ENCODE assay signal across 28 cellular contexts in the genomic region with DNA sequence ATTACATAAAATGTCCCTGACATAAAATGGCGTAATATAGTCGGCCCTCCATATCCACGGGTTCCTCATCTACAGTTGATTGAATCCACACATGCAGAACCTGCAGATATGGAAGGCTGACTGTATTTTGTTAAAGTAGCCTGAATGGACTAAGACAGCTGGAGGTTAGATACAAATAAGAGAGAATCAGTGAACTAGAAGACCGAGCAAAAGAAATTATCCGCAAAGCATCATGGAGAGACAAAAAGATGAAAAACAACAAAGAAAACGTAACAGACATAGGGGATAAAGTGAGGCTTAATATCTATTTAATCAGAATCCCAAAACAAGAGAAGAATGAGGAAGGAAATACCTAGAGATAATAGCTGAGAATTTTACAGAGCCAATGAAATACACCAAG.
"Had no signal": no experiment of that assay in that cellular context is flagged by ENCODE, and none has a peak within 500 bp of the region (broad histone marks: within the 10 kb centered on the region; RNA-seq: fewer than 3 reads in every experiment).

No MANE protein-coding gene starts in this region.

- H3K27ac Mint-ChIP-seq: natural killer cell treated with Interleukin-12 subunit alpha and Interleukin-12 subunit beta and Interleukin-15 and Interleukin-18, amount 100 ng/mL, for 72 hours; nephron progenitor cell; stimulated activated effector memory CD8-positive, alpha-beta T cell treated with anti-CD3 and anti-CD28 coated beads, Interleukin-12 subunit alpha, Interleukin-12 subunit beta, amount 100 ng/mL, for 72 hours; stimulated activated naive B cell treated with anti-CD40 and anti-IgM and Interleukin-4, amounts not matched to agents 10 μg/mL and 1 μg/mL and 100 μg/mL, for 72 hours; stimulated activated naive CD8-positive, alpha-beta T cell treated with anti-CD3 and anti-CD28 coated beads, Interleukin-15, Interleukin-2, amounts not matched to agents 100 ng/mL and 50 ng/mL, for 24 hours had no signal

- DNase-seq: naive B cell; naive thymus-derived CD8-positive, alpha-beta T cell; nephron progenitor cell; nucleus accumbens; pancreas; right cardiac atrium; right lobe of liver; sigmoid colon; small intestine; stimulated activated CD4-positive, alpha-beta T cell treated with anti-CD3 and anti-CD28 coated beads, Interleukin-15, amount 100 ng/mL, for 24 hours; stimulated activated CD4-positive, alpha-beta T cell treated with anti-CD3 and anti-CD28 coated beads, Interleukin-2, amount 100 ng/mL, for 24 hours; stimulated activated CD4-positive, alpha-beta T cell treated with anti-CD3 and anti-CD28 coated beads, Interleukin-2, amount 100 ng/mL, for 48 hours; stimulated activated CD4-positive, alpha-beta T cell treated with anti-CD3 and anti-CD28 coated beads, Interleukin-4, amount 100 ng/mL, for 24 hours; stimulated activated naive B cell treated with anti-CD40 and anti-IgM and Interleukin-4, amounts not matched to agents 10 μg/mL and 1 μg/mL and 100 μg/mL, for 72 hours; stimulated activated naive CD4-positive, alpha-beta T cell treated with Interleukin-2 at 50 U/mL for 16 hours; stomach; thyroid gland; upper lobe of left lung had no signal

- H3K27me3 Mint-ChIP-seq: naive B cell; naive thymus-derived CD8-positive, alpha-beta T cell; natural killer cell treated with Interleukin-12 subunit alpha and Interleukin-12 subunit beta and Interleukin-15 and Interleukin-18, amount 100 ng/mL, for 72 hours; stimulated activated naive B cell treated with anti-CD40 and anti-IgM and Interleukin-4, amounts not matched to agents 10 μg/mL and 1 μg/mL and 100 μg/mL, for 72 hours; stimulated activated naive CD8-positive, alpha-beta T cell treated with anti-CD3 and anti-CD28 coated beads, Interleukin-15, Interleukin-2, amounts not matched to agents 100 ng/mL and 50 ng/mL, for 24 hours had no signal

- H3K4me3 ChIP-seq: pancreas, prostate gland, right lobe of liver, sigmoid colon, stomach, thoracic aorta, thyroid gland, tibial nerve, upper lobe of left lung, vagina had no signal

- FAIRE-seq: pancreas, small intestine, urothelium cell line had no signal

- H3K4me1 Mint-ChIP-seq: nephron progenitor cell had no signal

- ATAC-seq: naive thymus-derived CD8-positive, alpha-beta T cell; natural killer cell treated with Interleukin-12 subunit alpha and Interleukin-12 subunit beta and Interleukin-15 and Interleukin-18, amount 100 ng/mL, for 72 hours; pancreas; right cardiac atrium; right lobe of liver; stimulated activated effector memory CD8-positive, alpha-beta T cell treated with anti-CD3 and anti-CD28 coated beads, Interleukin-12 subunit alpha, Interleukin-12 subunit beta, amount 100 ng/mL, for 72 hours; stimulated activated naive B cell treated with anti-CD40 and anti-IgM and Interleukin-4, amounts not matched to agents 10 μg/mL and 1 μg/mL and 100 μg/mL, for 72 hours had no signal

- H3K9me3 Mint-ChIP-seq: naive B cell; naive thymus-derived CD8-positive, alpha-beta T cell; natural killer cell treated with Interleukin-12 subunit alpha and Interleukin-12 subunit beta and Interleukin-15 and Interleukin-18, amount 100 ng/mL, for 72 hours; stimulated activated effector memory CD8-positive, alpha-beta T cell treated with anti-CD3 and anti-CD28 coated beads, Interleukin-12 subunit alpha, Interleukin-12 subunit beta, amount 100 ng/mL, for 72 hours; stimulated activated naive CD8-positive, alpha-beta T cell treated with anti-CD3 and anti-CD28 coated beads, Interleukin-15, Interleukin-2, amounts not matched to agents 100 ng/mL and 50 ng/mL, for 24 hours had no signal

- H3K27me3 ChIP-seq: neutrophil, pancreas, right lobe of liver, sigmoid colon, stomach, thyroid gland, tibial nerve, upper lobe of left lung, vagina had no signal

- H3K27ac ChIP-seq: neutrophil, pancreas, prostate gland, right lobe of liver, sigmoid colon, stomach, thoracic aorta, thyroid gland, tibial nerve, upper lobe of left lung, vagina had no signal

- H3K4me1 ChIP-seq: pancreas, prostate gland, right lobe of liver, sigmoid colon, stomach, thyroid gland, tibial nerve, upper lobe of left lung, vagina had no signal

- H3K9me3 ChIP-seq: neutrophil, pancreas, prostate gland, right lobe of liver, sigmoid colon, stomach, thoracic aorta, thyroid gland, tibial nerve, upper lobe of left lung, vagina had no signal

- H3K4me3 Mint-ChIP-seq: naive B cell; naive thymus-derived CD8-positive, alpha-beta T cell; natural killer cell treated with Interleukin-12 subunit alpha and Interleukin-12 subunit beta and Interleukin-15 and Interleukin-18, amount 100 ng/mL, for 72 hours; nephron progenitor cell; neural crest cell; stimulated activated effector memory CD8-positive, alpha-beta T cell treated with anti-CD3 and anti-CD28 coated beads, Interleukin-12 subunit alpha, Interleukin-12 subunit beta, amount 100 ng/mL, for 72 hours; stimulated activated naive B cell treated with anti-CD40 and anti-IgM and Interleukin-4, amounts not matched to agents 10 μg/mL and 1 μg/mL and 100 μg/mL, for 72 hours; stimulated activated naive CD8-positive, alpha-beta T cell treated with anti-CD3 and anti-CD28 coated beads, Interleukin-15, Interleukin-2, amounts not matched to agents 100 ng/mL and 50 ng/mL, for 24 hours had no signal
